ENCODE assay signal across 18 cellular contexts in the genomic region with DNA sequence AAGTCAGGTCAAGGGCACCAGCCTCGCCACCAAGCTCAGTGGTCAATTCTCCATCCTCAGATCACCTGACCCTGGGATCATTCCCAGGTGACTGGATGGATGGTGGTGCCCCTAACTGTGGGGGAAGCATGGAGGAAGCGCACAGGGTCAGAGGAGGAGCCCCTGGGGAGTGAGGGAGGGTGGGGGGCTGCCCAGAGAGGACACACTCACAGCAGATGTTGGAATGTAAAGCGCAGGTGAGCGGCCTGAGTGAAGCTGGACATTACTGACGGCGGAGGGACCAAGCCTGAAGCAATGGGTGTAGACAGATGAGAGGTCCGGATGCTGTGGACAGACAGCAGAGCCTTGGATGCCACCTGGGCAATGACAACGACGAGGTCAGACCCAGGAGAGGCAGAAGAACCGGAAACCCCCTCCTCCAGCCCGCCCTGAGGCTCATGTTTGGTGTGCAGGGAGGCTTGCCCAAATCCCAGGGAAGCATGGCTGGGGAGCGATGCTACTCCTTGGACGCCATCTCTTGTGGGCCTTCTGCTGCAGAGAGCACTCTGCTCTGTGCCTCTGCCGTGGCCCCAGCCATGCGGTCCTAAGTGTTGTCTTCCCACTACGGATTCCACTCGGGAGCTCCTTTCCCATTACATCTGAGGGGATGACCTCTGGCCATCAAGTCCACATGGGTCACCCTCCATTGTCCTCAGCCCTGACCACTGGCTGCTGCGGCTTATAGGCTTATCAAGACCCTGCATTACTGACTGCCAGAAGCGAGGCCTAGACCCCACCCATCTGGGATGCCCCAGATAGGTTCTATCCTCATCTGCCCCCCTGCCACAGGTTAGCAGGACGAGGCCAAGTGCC.
"Had no signal": no experiment of that assay in that cellular context is flagged by ENCODE, and none has a peak within 500 bp of the region (broad histone marks: within the 10 kb centered on the region; RNA-seq: fewer than 3 reads in every experiment).

No MANE protein-coding gene starts in this region.

- DNase-seq: activated CD4-positive, alpha-beta T cell treated with anti-CD3 and anti-CD28 coated beads, Interleukin-2, amount 50 U/mL, for 4 hours; activated CD4-positive, CD25-positive, alpha-beta regulatory T cell treated with anti-CD3 and anti-CD28 coated beads, Interleukin-2, amount 50 U/mL, for 72 hours; activated naive CD4-positive, alpha-beta T cell treated with Interleukin-2 at 50 U/mL for 16 hours; activated naive CD8-positive, alpha-beta T cell treated with anti-CD3 and anti-CD28 coated beads, Interleukin-2, amount 10 ng/mL, durations not matched to agents 7 days and 5 days; activated T-cell treated with anti-CD3 and anti-CD28 coated beads for 4 hours; amygdala; caudate nucleus; colonic mucosa; mesendoderm; naive thymus-derived CD8-positive, alpha-beta T cell; stimulated activated CD8-positive, alpha-beta memory T cell treated with anti-CD3 and anti-CD28 coated beads, Interleukin-4, amount 100 ng/mL, for 48 hours; stimulated activated naive CD4-positive, alpha-beta T cell treated with Interleukin-2 at 50 U/mL for 16 hours; T1000 had no signal

- ATAC-seq: body of pancreas; naive thymus-derived CD8-positive, alpha-beta T cell had no signal

- H3K4me1 ChIP-seq: parathyroid adenoma had no signal

- H2AFZ ChIP-seq: parathyroid adenoma had no signal

- H3K36me3 Mint-ChIP-seq: activated naive CD8-positive, alpha-beta T cell treated with anti-CD3 and anti-CD28 coated beads, Interleukin-2, amount 10 ng/mL, durations not matched to agents 7 days and 5 days had no signal

- H3K9ac ChIP-seq: parathyroid adenoma had no signal

- H3K4me3 ChIP-seq: body of pancreas, colonic mucosa, tibial artery had no signal

- H3K9me3 Mint-ChIP-seq: activated naive CD8-positive, alpha-beta T cell treated with anti-CD3 and anti-CD28 coated beads, Interleukin-2, amount 10 ng/mL, durations not matched to agents 7 days and 5 days; naive thymus-derived CD8-positive, alpha-beta T cell had no signal

- H3K27me3 ChIP-seq: body of pancreas, colonic mucosa, tibial artery had no signal

- H3K27me3 Mint-ChIP-seq: activated naive CD8-positive, alpha-beta T cell treated with anti-CD3 and anti-CD28 coated beads, Interleukin-2, amount 10 ng/mL, durations not matched to agents 7 days and 5 days; naive thymus-derived CD8-positive, alpha-beta T cell had no signal

- H3K36me3 ChIP-seq: colonic mucosa had no signal

- H3K4me3 Mint-ChIP-seq: activated naive CD8-positive, alpha-beta T cell treated with anti-CD3 and anti-CD28 coated beads, Interleukin-2, amount 10 ng/mL, durations not matched to agents 7 days and 5 days; naive thymus-derived CD8-positive, alpha-beta T cell had no signal

- H3K27ac Mint-ChIP-seq: activated naive CD8-positive, alpha-beta T cell treated with anti-CD3 and anti-CD28 coated beads, Interleukin-2, amount 10 ng/mL, durations not matched to agents 7 days and 5 days had no signal

- H3K79me2 ChIP-seq: parathyroid adenoma had no signal

- H3K9me3 ChIP-seq: body of pancreas, colonic mucosa, tibial artery had no signal

- FAIRE-seq: endometrium, urothelium cell line had no signal

- H3K27ac ChIP-seq: colonic mucosa, parathyroid adenoma had no signal
